In genomic region chr7:149027560-149028345, GRCh38 we compare ENCODE assay signal across 8 cellular contexts. TPM values are rescaled to one million over a fixed set of nuclear protein-coding genes. Genes with fewer than 3 reads are reported as not detected.
DNase-seq lines count a peak whose midpoint lies in the region; ATAC-seq, FAIRE-seq and TF ChIP-seq lines count a peak whose summit lies in the region.

No MANE protein-coding gene starts in this region.

- dilution Hi-C loops in keratinocyte (cut with MboI; ENCODE audit: extremely low pct_ligation_motif_present, low sequenced_read_pairs), result no loop called here

- TF ChIP-seq POLR2A in stomach (IDR thresholded peaks at IDR 0.05), result no peak

- peak overlapping the region; percentile 71 for H2AFZ ChIP-seq in keratinocyte (ENCODE audit: control insufficient read depth, low read length)

- H3K4me2 ChIP-seq in BLaER1 treated with 17β-estradiol and CSF1 and Interleukin-3, amounts not matched to agents 10 nM and 100 nM, result peak overlapping the region; percentile 87 to 97 (median 95)
- H3K4me2 ChIP-seq in keratinocyte (ENCODE audit: control insufficient read depth, extremely low read depth, insufficient read depth, low read depth, low read length), result peak overlapping the region; percentile 96

- H3K79me2 ChIP-seq in keratinocyte (ENCODE audit: control insufficient read depth, insufficient read depth, low read length), result peaks cover 52% of the 10 kb centered on the region

- DNase-seq in amniotic epithelial cell (ENCODE audit: low read depth), result peak; percentile 36
- no peak for DNase-seq in keratinocyte (ENCODE audit: low read depth, low spot score)
- no peak for DNase-seq in stomach
- no peak for DNase-seq in UCSD-AML1 (lab: John Stamatoyannopoulos, UW; ENCODE audit: unreplicated experiment)
- no peak for DNase-seq in putamen (ENCODE audit: low spot score)

- TF ChIP-seq EP300 in stomach (IDR thresholded peaks at IDR 0.05), result no peak

- under 1% methylated on average over 43 of the region's 43 CpGs for WGBS in HUES64
- WGBS in stomach, 5 donors, result 0 to 1% (median 1%) methylated on average over 21 to 43 of the region's 43 CpGs

- TF ChIP-seq CTCF in keratinocyte (optimal IDR thresholded peaks at IDR 0.05 in 1 of 3, IDR thresholded peaks at IDR 0.05 in 1 of 3, conservative IDR thresholded peaks at IDR 0.05 in 1 of 3; ENCODE audit: extremely low read depth in 1 of 3, insufficient read depth in 2 of 3, low read length in 3 of 3) (no peak), stomach (IDR thresholded peaks at IDR 0.05) (peak in 1 of 7 experiments; percentile 10)

- H3K9me3 ChIP-seq in BLaER1 treated with 17β-estradiol and CSF1 and Interleukin-3, amounts not matched to agents 10 nM and 100 nM (replicated peaks in 1 of 11), result no peaks in the 10 kb centered on the region
- H3K9me3 ChIP-seq in HUES64 (ENCODE audit: insufficient read depth, low read depth, low read length) (no peaks in the 10 kb centered on the region), keratinocyte (ENCODE audit: control insufficient read depth, low read depth, low read length) (no peaks in the 10 kb centered on the region), stomach (no peaks in the 10 kb centered on the region)

- no peaks in the 10 kb centered on the region for H3K27me3 ChIP-seq in BLaER1 treated with 17β-estradiol and CSF1 and Interleukin-3, amounts not matched to agents 10 nM and 100 nM
- H3K27me3 ChIP-seq in HUES64 (ENCODE audit: insufficient read depth, low read length) (0 out of 2 replicates have a peak, but pooled peaks cover 3% of the 10 kb centered on the region), keratinocyte (ENCODE audit: control insufficient read depth, extremely low read depth, insufficient read depth, low read length) (no peaks in the 10 kb centered on the region), stomach (no peaks in the 10 kb centered on the region)

- no peak for FAIRE-seq in keratinocyte (lab: Jason Lieb, UNC)

- intact Hi-C loops in stomach (cut with DNase I; ENCODE audit: low total_unique reads), result no loop called here

- peaks cover 3 to 35% (median 28%) of the 10 kb centered on the region in 11 experiments; a peak in 17 of 22 replicates for H3K36me3 ChIP-seq in BLaER1 treated with 17β-estradiol and CSF1 and Interleukin-3, amounts not matched to agents 10 nM and 100 nM
- H3K36me3 ChIP-seq in HUES64 (ENCODE audit: insufficient read depth, low read length) (peaks cover 17% of the 10 kb centered on the region; the same call in 1 of the 2 replicates), keratinocyte (ENCODE audit: control insufficient read depth in 2 of 2, extremely low read depth in 1 of 2, insufficient read depth in 2 of 2, low read length in 2 of 2) (peaks cover 1 to 4% of the 10 kb centered on the region in 2 experiments), stomach (peaks cover 0 to 8% (median 0%) of the 10 kb centered on the region in 4 donors)

- peak overlapping the region; percentile 87 to 98 (median 92) for H3K9ac ChIP-seq in BLaER1 treated with 17β-estradiol and CSF1 and Interleukin-3, amounts not matched to agents 10 nM and 100 nM
- H3K9ac ChIP-seq in HUES64 (ENCODE audit: low read depth, low read length) (peak overlapping the region; percentile 95), keratinocyte (ENCODE audit: control insufficient read depth, extremely low read depth, insufficient read depth, low read length) (peak overlapping the region; percentile 93)

- no peak for ATAC-seq in HG03342 (IDR thresholded peaks at IDR 0.05; ENCODE audit: unreplicated experiment)

- H3K4me3 ChIP-seq in BLaER1 treated with 17β-estradiol and CSF1 and Interleukin-3, amounts not matched to agents 10 nM and 100 nM, result peak overlapping the region; percentile 81 to 98 (median 88)
- peak overlapping the region; percentile 90 for H3K4me3 ChIP-seq in HUES64 (ENCODE audit: low read length)
- peak overlapping the region; percentile 73 to 97 (median 95) for H3K4me3 ChIP-seq in keratinocyte (ENCODE audit: control insufficient read depth in 2 of 3, extremely low read depth in 1 of 3, insufficient read depth in 2 of 3, low read depth in 1 of 3, low read length in 3 of 3)
- peak overlapping the region; percentile 85 to 94 (median 90) for H3K4me3 ChIP-seq in stomach

- no peaks in the 10 kb centered on the region for H3K9me1 ChIP-seq in keratinocyte (ENCODE audit: control insufficient read depth, extremely low read depth, insufficient read depth, low read length)

- H3K4me1 ChIP-seq in BLaER1 treated with 17β-estradiol and CSF1 and Interleukin-3, amounts not matched to agents 10 nM and 100 nM, result peaks cover 40 to 53% (median 48%) of the 10 kb centered on the region in 10 experiments
- peaks cover 34% of the 10 kb centered on the region for H3K4me1 ChIP-seq in HUES64 (ENCODE audit: insufficient read depth, low read length)
- peaks cover 21% of the 10 kb centered on the region for H3K4me1 ChIP-seq in keratinocyte (ENCODE audit: control insufficient read depth, extremely low read depth, insufficient read depth, low read length)
- H3K4me1 ChIP-seq in stomach, result peaks cover 14 to 52% (median 38%) of the 10 kb centered on the region in 4 donors

- H3K27ac ChIP-seq in BLaER1 treated with 17β-estradiol and CSF1 and Interleukin-3, amounts not matched to agents 10 nM and 100 nM, result peak overlapping the region; percentile 75 to 95 (median 91)
- H3K27ac ChIP-seq in HUES64 (ENCODE audit: low read depth, low read length) (peak overlapping the region; percentile 98), keratinocyte (ENCODE audit: control insufficient read depth, insufficient read depth, low read length) (peak overlapping the region; percentile 77), stomach (peak overlapping the region; percentile 95 to 97 (median 96))

- H4K20me1 ChIP-seq in BLaER1 treated with 17β-estradiol and CSF1 and Interleukin-3, amounts not matched to agents 10 nM and 100 nM, result peaks cover 18 to 47% (median 42%) of the 10 kb centered on the region in 11 experiments; a peak in 20 of 22 replicates
- H4K20me1 ChIP-seq in keratinocyte (ENCODE audit: control insufficient read depth, extremely low read depth, insufficient read depth, low read length), result no peaks in the 10 kb centered on the region

RNA-seq across cellular contexts. Expression of gene PDIA4, which starts 0.6 kb away (rescaled TPM):
- polyA plus RNA-seq in HUES64 (2013, experiment 1 of 2), result 160 TPM
- 160 TPM for polyA plus RNA-seq in HUES64 (2013, experiment 2 of 2)
- polyA plus RNA-seq in keratinocyte, result 97.1 to 270 TPM (median 145 TPM) in 3 replicates
- polyA plus RNA-seq in keratinocyte (2011; ENCODE audit: low read depth), result 68.3 TPM
- polyA plus RNA-seq in keratinocyte (2011; cell fraction: cytosol; rRNA removed), result 51.5 and 52.7 TPM in 2 replicates
- 143 and 148 TPM in 2 replicates for polyA plus RNA-seq in keratinocyte (2011; cell fraction: nucleus; rRNA removed)
- 62.5 and 209 TPM in 2 replicates for polyA plus RNA-seq in keratinocyte (2012; ENCODE audit: low replicate concordance)
- polyA minus RNA-seq in keratinocyte, result 103 to 122 TPM (median 112 TPM) in 3 replicates
- 85.0 TPM for polyA minus RNA-seq in keratinocyte (2011; cell fraction: cytosol; rRNA and poly(A)+ RNA removed)
- polyA minus RNA-seq in keratinocyte (2011; cell fraction: nucleus; rRNA and poly(A)+ RNA removed), result 106 and 149 TPM in 2 replicates
- total RNA-seq in stomach, result 100 to 1,000 TPM in 3 of 5 donors, 10 to 100 TPM in 2; 26.8 to 185 (median 176) TPM
- polyA plus RNA-seq in stomach, result 10 to 100 TPM; 13.7 to 55.0 (median 35.8) TPM
